Comparison of ENCODE assay signal across 21 cellular contexts in the genomic region with DNA sequence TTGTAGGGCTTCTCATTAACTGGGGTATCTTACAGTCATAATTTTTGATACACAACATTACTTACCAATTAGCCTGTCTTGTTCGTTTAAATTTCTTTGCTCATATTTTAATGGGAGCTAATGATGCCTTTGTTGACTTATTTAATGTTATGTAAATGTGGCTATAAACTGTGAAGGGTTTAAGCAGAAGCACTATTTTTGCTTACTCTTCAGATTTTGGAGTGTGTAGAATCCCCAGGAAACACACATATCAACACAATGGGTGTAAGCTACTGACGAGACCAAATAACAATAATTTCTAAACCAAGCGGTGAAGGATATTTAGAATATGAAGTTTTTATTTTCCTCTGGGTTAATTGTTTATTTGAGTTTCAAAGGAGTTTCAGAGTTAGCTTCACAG.
DNase-seq lines count a peak whose midpoint lies in the region; ATAC-seq, FAIRE-seq and TF ChIP-seq lines count a peak whose summit lies in the region.
"Had no signal": no experiment of that assay in that cellular context is flagged by ENCODE, and none has a peak within 500 bp of the region (broad histone marks: within the 10 kb centered on the region; RNA-seq: fewer than 3 reads in every experiment).

No MANE protein-coding gene starts in this region.

- TF ChIP-seq CTCF in A549 (IDR thresholded peaks at IDR 0.05), result no peak

- TF ChIP-seq RAD21 in A549 (conservative IDR thresholded peaks at IDR 0.05 in 1 of 2, IDR thresholded peaks at IDR 0.05 in 1 of 2), result no peak

- H3K4me1 ChIP-seq in A549, result no peaks in the 10 kb centered on the region
- H3K4me1 ChIP-seq: BLaER1 treated with 17β-estradiol and CSF1 and Interleukin-3, amounts not matched to agents 10 nM and 100 nM; Caco-2 had no signal

- H3K27ac ChIP-seq in A549 (no peak overlapping the region), SK-N-MC (no peak overlapping the region)
- H3K27ac ChIP-seq: BLaER1 treated with 17β-estradiol and CSF1 and Interleukin-3, amounts not matched to agents 10 nM and 100 nM; C4-2B had no signal

- ATAC-seq in A549 (no peak), HG03025 (IDR thresholded peaks at IDR 0.05; ENCODE audit: low FRiP score, unreplicated experiment) (no peak)
- ATAC-seq: CD8-positive, alpha-beta T cell had no signal

- no peak for TF ChIP-seq POLR2A in A549 (IDR thresholded peaks at IDR 0.05; ENCODE audit: low read length)

- no peaks in the 10 kb centered on the region for H3K36me3 ChIP-seq in SK-N-MC (ENCODE audit: insufficient read depth, low read length)
- H3K36me3 ChIP-seq: BLaER1 treated with 17β-estradiol and CSF1 and Interleukin-3, amounts not matched to agents 10 nM and 100 nM had no signal

- CTCF ChIA-PET in A549 (lab: Yijun Ruan, JAX), result interaction anchor here (1.1 kb wide), 1 partner anchor 49 kb away, joined by 3 read pairs; no protein-coding TSS in a partner anchor

- H3K9ac ChIP-seq in SK-N-MC (ENCODE audit: insufficient read length), result no peak overlapping the region
- H3K9ac ChIP-seq: BLaER1 treated with 17β-estradiol and CSF1 and Interleukin-3, amounts not matched to agents 10 nM and 100 nM had no signal

- WGBS in A549 (ENCODE audit: missing lambda C conversion rate), result 19% methylated on average over 3 of the region's 3 CpGs

- H3K9me3 ChIP-seq in A549 (no peaks in the 10 kb centered on the region), SK-N-MC (ENCODE audit: low read depth, low read length) (no peaks in the 10 kb centered on the region)
- H3K9me3 ChIP-seq: Caco-2 had no signal

- POLR2A ChIA-PET in A549 (lab: Yijun Ruan, JAX), result no interaction called here

- H3K4me2 ChIP-seq in A549, result no peak overlapping the region
- H3K4me2 ChIP-seq: BLaER1 treated with 17β-estradiol and CSF1 and Interleukin-3, amounts not matched to agents 10 nM and 100 nM had no signal

- H3K4me3 ChIP-seq in A549, result no peak overlapping the region
- H3K4me3 ChIP-seq in SK-N-MC, result no peak overlapping the region
- H3K4me3 ChIP-seq: BLaER1 treated with 17β-estradiol and CSF1 and Interleukin-3, amounts not matched to agents 10 nM and 100 nM had no signal

- no peak for TF ChIP-seq EP300 in A549 (IDR thresholded peaks at IDR 0.05)

- no peak for FAIRE-seq in A549 (lab: Jason Lieb, UNC)
- FAIRE-seq in GM19239 (lab: Jason Lieb, UNC), result peak; percentile 37
- peak; percentile 39 for FAIRE-seq in endometrium (lab: Jason Lieb, UNC)
- no peak for FAIRE-seq in RCC 7860 (lab: Jason Lieb, UNC)
- FAIRE-seq: A204.1, D721Med, G401.6, GM12891 had no signal

- DNase-seq in A549 (ENCODE audit: low read depth in 1 of 2, low spot score in 1 of 2), result no peak
- DNase-seq in GM19239 (ENCODE audit: insufficient read length, low spot score), result no peak
- peak; percentile 5 for DNase-seq in SK-N-MC (ENCODE audit: low read depth, low spot score)
- no peak for DNase-seq in RCC 7860 (ENCODE audit: low spot score)
- no peak for DNase-seq in dermis blood vessel endothelial cell
- DNase-seq: 8988T; AML-193; Caco-2; Calu3; CD4-positive, alpha-beta T cell; CD8-positive, alpha-beta T cell; DMS79 treated with DMSO at 0.1 percent for 48 hours; GF-D8 had no signal

TF ChIP-seq in A549, 52 proteins besides CTCF, POLR2A, EP300 and RAD21:
- TF ChIP-seq CBX2 (IDR thresholded peaks at IDR 0.05; ENCODE audit: borderline replicate concordance, low read depth), result no peak
- TF ChIP-seq MAFK (IDR thresholded peaks at IDR 0.05; ENCODE audit: partially characterized antibody), result peak; percentile 59
